Comparison of ENCODE assay signal across 10 cellular contexts in genomic region chr14:105316563-105316941, GRCh38. TPM values are rescaled to one million over a fixed set of nuclear protein-coding genes. Genes with fewer than 3 reads are reported as not detected.
DNase-seq lines count a peak whose midpoint lies in the region; ATAC-seq and TF ChIP-seq lines count a peak whose summit lies in the region.
"Had no signal": no experiment of that assay in that cellular context is flagged by ENCODE, and none has a peak within 500 bp of the region (broad histone marks: within the 10 kb centered on the region; RNA-seq: fewer than 3 reads in every experiment).

No MANE protein-coding gene starts in this region.

- H3K27ac Mint-ChIP-seq in activated naive CD4-positive, alpha-beta T cell treated with anti-CD3 and anti-CD28 coated beads, Interleukin-2, amount 10 ng/mL, durations not matched to agents 7 days and 5 days, result no peak overlapping the region
- peak overlapping the region in 1 of 2 donors; percentile 50 for H3K27ac Mint-ChIP-seq in activated naive CD4-positive, alpha-beta T cell treated with anti-CD3 and anti-CD28 coated beads, Interleukin-2, amount 50 U/mL, for 72 hours
- H3K27ac Mint-ChIP-seq in activated naive CD8-positive, alpha-beta T cell treated with anti-CD3 and anti-CD28 coated beads, Interleukin-2, amount 50 U/mL, for 24 hours, result no peak overlapping the region

- CTCF ChIA-PET in activated naive CD4-positive, alpha-beta T cell treated with anti-CD3 and anti-CD28 coated beads, Interleukin-2, amount 10 ng/mL, durations not matched to agents 7 days and 5 days (lab: Charles Lee), result no interaction called here

- H3K9me3 ChIP-seq in muscle layer of colon (ENCODE audit: low read length) (no peaks in the 10 kb centered on the region), transverse colon (no peaks in the 10 kb centered on the region), MG63 (no peaks in the 10 kb centered on the region)

- ATAC-seq in activated naive CD4-positive, alpha-beta T cell treated with anti-CD3 and anti-CD28 coated beads, Interleukin-2, amount 50 U/mL, for 72 hours, result no peak
- no peak for ATAC-seq in activated naive CD8-positive, alpha-beta T cell treated with anti-CD3 and anti-CD28 coated beads, Interleukin-2, amount 50 U/mL, for 24 hours
- ATAC-seq: K562 had no signal

- intact Hi-C loops in transverse colon (cut with DNase I; ENCODE audit: low total_unique reads), result no loop called here

- peak overlapping the region in 1 of 2 donors; percentile 35 for H3K4me3 ChIP-seq in muscle layer of colon (ENCODE audit: low read depth in 1 of 2, low read length in 2 of 2)
- H3K4me3 ChIP-seq in transverse colon, result no peak overlapping the region
- no peak overlapping the region for H3K4me3 ChIP-seq in MG63
- H3K4me3 ChIP-seq: K562 had no signal

- TF ChIP-seq EP300 in transverse colon (IDR thresholded peaks at IDR 0.05; ENCODE audit: low read depth), result no peak

- WGBS in transverse colon (ENCODE audit: low coverage in 1 of 2), 2 donors, result 93% methylated on average over 11 of the region's 11 CpGs; no CpG with 5 or more reads in 1 of the 2 donors

- no peak for DNase-seq in activated naive CD4-positive, alpha-beta T cell treated with anti-CD3 and anti-CD28 coated beads, Interleukin-2, amount 10 ng/mL, durations not matched to agents 7 days and 5 days
- no peak for DNase-seq in activated naive CD4-positive, alpha-beta T cell treated with anti-CD3 and anti-CD28 coated beads, Interleukin-2, amount 50 U/mL, for 72 hours (ENCODE audit: low spot score in 2 of 2)
- no peak for DNase-seq in activated naive CD8-positive, alpha-beta T cell treated with anti-CD3 and anti-CD28 coated beads, Interleukin-2, amount 50 U/mL, for 24 hours
- DNase-seq in transverse colon (no peak), COLO829 (ENCODE audit: low spot score) (no peak), MG63 (no peak), hippocampal formation (lab: John Stamatoyannopoulos, UW) (no peak)
- DNase-seq: SIG-M5 had no signal

- H3K36me3 Mint-ChIP-seq in activated naive CD4-positive, alpha-beta T cell treated with anti-CD3 and anti-CD28 coated beads, Interleukin-2, amount 10 ng/mL, durations not matched to agents 7 days and 5 days, result peaks cover 5% of the 10 kb centered on the region
- H3K36me3 Mint-ChIP-seq in activated naive CD4-positive, alpha-beta T cell treated with anti-CD3 and anti-CD28 coated beads, Interleukin-2, amount 50 U/mL, for 72 hours, result peaks cover 0 to 5% of the 10 kb centered on the region in 2 donors
- H3K36me3 Mint-ChIP-seq in activated naive CD8-positive, alpha-beta T cell treated with anti-CD3 and anti-CD28 coated beads, Interleukin-2, amount 50 U/mL, for 24 hours (ENCODE audit: low read depth), result no peaks in the 10 kb centered on the region

- H3K4me1 ChIP-seq in muscle layer of colon (ENCODE audit: insufficient read depth, low read length) (peaks cover 29% of the 10 kb centered on the region), transverse colon (peaks cover 21 to 38% (median 35%) of the 10 kb centered on the region in 4 donors)

- H3K27me3 ChIP-seq in muscle layer of colon (ENCODE audit: control insufficient read depth in 1 of 2, insufficient read depth in 2 of 2, low read length in 2 of 2) (no peaks in the 10 kb centered on the region), transverse colon (no peaks in the 10 kb centered on the region), MG63 (no peaks in the 10 kb centered on the region)

- H3K36me3 ChIP-seq in muscle layer of colon (ENCODE audit: insufficient read depth, low read length), result no peaks in the 10 kb centered on the region
- H3K36me3 ChIP-seq in transverse colon, result no peaks in the 10 kb centered on the region
- H3K36me3 ChIP-seq in MG63, result no peaks in the 10 kb centered on the region

- peaks cover 18% of the 10 kb centered on the region for H3K27me3 Mint-ChIP-seq in activated naive CD4-positive, alpha-beta T cell treated with anti-CD3 and anti-CD28 coated beads, Interleukin-2, amount 10 ng/mL, durations not matched to agents 7 days and 5 days
- no peaks in the 10 kb centered on the region for H3K27me3 Mint-ChIP-seq in activated naive CD8-positive, alpha-beta T cell treated with anti-CD3 and anti-CD28 coated beads, Interleukin-2, amount 50 U/mL, for 24 hours

- peak overlapping the region; percentile 28 for H3K4me3 Mint-ChIP-seq in activated naive CD4-positive, alpha-beta T cell treated with anti-CD3 and anti-CD28 coated beads, Interleukin-2, amount 10 ng/mL, durations not matched to agents 7 days and 5 days
- H3K4me3 Mint-ChIP-seq in activated naive CD8-positive, alpha-beta T cell treated with anti-CD3 and anti-CD28 coated beads, Interleukin-2, amount 50 U/mL, for 24 hours, result peak overlapping the region; percentile 80

- H3K4me1 Mint-ChIP-seq in activated naive CD4-positive, alpha-beta T cell treated with anti-CD3 and anti-CD28 coated beads, Interleukin-2, amount 10 ng/mL, durations not matched to agents 7 days and 5 days, result peaks cover 27% of the 10 kb centered on the region
- H3K4me1 Mint-ChIP-seq in activated naive CD8-positive, alpha-beta T cell treated with anti-CD3 and anti-CD28 coated beads, Interleukin-2, amount 50 U/mL, for 24 hours, result peaks cover 39% of the 10 kb centered on the region

- TF ChIP-seq POLR2A in transverse colon (IDR thresholded peaks at IDR 0.05), result no peak

- peak overlapping the region; percentile 5 for H3K27ac ChIP-seq in muscle layer of colon (ENCODE audit: low read depth, low read length)
- H3K27ac ChIP-seq in transverse colon, result peak overlapping the region; percentile 25 to 81 (median 46)

- H3K9me3 Mint-ChIP-seq in activated naive CD4-positive, alpha-beta T cell treated with anti-CD3 and anti-CD28 coated beads, Interleukin-2, amount 10 ng/mL, durations not matched to agents 7 days and 5 days, result no peaks in the 10 kb centered on the region
- no peaks in the 10 kb centered on the region for H3K9me3 Mint-ChIP-seq in activated naive CD4-positive, alpha-beta T cell treated with anti-CD3 and anti-CD28 coated beads, Interleukin-2, amount 50 U/mL, for 72 hours
- no peaks in the 10 kb centered on the region for H3K9me3 Mint-ChIP-seq in activated naive CD8-positive, alpha-beta T cell treated with anti-CD3 and anti-CD28 coated beads, Interleukin-2, amount 50 U/mL, for 24 hours

- TF ChIP-seq CTCF in transverse colon (IDR thresholded peaks at IDR 0.05), result no peak

- in situ Hi-C loops in transverse colon (cut with MboI; ENCODE audit: low pct_ligation_motif_present in 1 of 4, low pct_unique_long_range_greater_than_20kb in 1 of 4, low sequenced_read_pairs in 3 of 4), result no loop called here

- H3K9ac ChIP-seq in muscle layer of colon (ENCODE audit: low read length), result no peak overlapping the region

RNA-seq across cellular contexts. Expression of gene PACS2, which starts 2.0 kb away (rescaled TPM):
- 10 to 100 TPM; 35.2 to 36.9 TPM for total RNA-seq in activated naive CD4-positive, alpha-beta T cell treated with anti-CD3 and anti-CD28 coated beads, Interleukin-2, amount 50 U/mL, for 72 hours
- 100 to 1,000 TPM in 2 of 4 donors, 10 to 100 TPM in 2; 63.0 to 249 (median 135) TPM for total RNA-seq in transverse colon
- total RNA-seq in MG63 (2014; rRNA removed; shearing (Covaris generic); ENCODE audit: low replicate concordance), result 18.6 and 23.1 TPM in 2 replicates

RNA-seq across cellular contexts. Expression of gene BRF1, which starts 15.8 kb away (rescaled TPM):
- total RNA-seq in activated naive CD4-positive, alpha-beta T cell treated with anti-CD3 and anti-CD28 coated beads, Interleukin-2, amount 50 U/mL, for 72 hours, result 10 to 100 TPM; 38.2 to 41.7 TPM
- 10 to 100 TPM; 36.2 to 93.9 (median 62.6) TPM for total RNA-seq in transverse colon
- total RNA-seq in MG63 (2014; rRNA removed; shearing (Covaris generic); ENCODE audit: low replicate concordance), result 21.0 and 25.0 TPM in 2 replicates
